ENCODE assay signal across 1 cellular context in genomic region chr1:161390559-161390858, GRCh38.
TF ChIP-seq lines count a peak whose summit lies in the region.

No MANE protein-coding gene starts in this region.

TF ChIP-seq in SK-N-SH treated with all-trans-retinoic acid at 6 μM for 48 hours, 23 proteins besides CTCF, POLR2A, EP300 and RAD21 (continued from another document):
- TF ChIP-seq, protein P1, sequence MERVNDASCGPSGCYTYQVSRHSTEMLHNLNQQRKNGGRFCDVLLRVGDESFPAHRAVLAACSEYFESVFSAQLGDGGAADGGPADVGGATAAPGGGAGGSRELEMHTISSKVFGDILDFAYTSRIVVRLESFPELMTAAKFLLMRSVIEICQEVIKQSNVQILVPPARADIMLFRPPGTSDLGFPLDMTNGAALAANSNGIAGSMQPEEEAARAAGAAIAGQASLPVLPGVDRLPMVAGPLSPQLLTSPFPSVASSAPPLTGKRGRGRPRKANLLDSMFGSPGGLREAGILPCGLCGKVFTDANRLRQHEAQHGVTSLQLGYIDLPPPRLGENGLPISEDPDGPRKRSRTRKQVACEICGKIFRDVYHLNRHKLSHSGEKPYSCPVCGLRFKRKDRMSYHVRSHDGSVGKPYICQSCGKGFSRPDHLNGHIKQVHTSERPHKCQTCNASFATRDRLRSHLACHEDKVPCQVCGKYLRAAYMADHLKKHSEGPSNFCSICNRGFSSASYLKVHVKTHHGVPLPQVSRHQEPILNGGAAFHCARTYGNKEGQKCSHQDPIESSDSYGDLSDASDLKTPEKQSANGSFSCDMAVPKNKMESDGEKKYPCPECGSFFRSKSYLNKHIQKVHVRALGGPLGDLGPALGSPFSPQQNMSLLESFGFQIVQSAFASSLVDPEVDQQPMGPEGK (CRISPR knock-in tag; IDR thresholded peaks at IDR 0.05; ENCODE audit: borderline replicate concordance), result no peak
- TF ChIP-seq ZNF565 (CRISPR knock-in tag; conservative IDR thresholded peaks at IDR 0.05; ENCODE audit: low read depth) (no peak), GLIS3 (CRISPR knock-in tag; IDR thresholded peaks at IDR 0.05) (no peak), CSDC2 (CRISPR knock-in tag; IDR thresholded peaks at IDR 0.05) (no peak)
